ENCODE assay signal across 14 cellular contexts in the genomic region with DNA sequence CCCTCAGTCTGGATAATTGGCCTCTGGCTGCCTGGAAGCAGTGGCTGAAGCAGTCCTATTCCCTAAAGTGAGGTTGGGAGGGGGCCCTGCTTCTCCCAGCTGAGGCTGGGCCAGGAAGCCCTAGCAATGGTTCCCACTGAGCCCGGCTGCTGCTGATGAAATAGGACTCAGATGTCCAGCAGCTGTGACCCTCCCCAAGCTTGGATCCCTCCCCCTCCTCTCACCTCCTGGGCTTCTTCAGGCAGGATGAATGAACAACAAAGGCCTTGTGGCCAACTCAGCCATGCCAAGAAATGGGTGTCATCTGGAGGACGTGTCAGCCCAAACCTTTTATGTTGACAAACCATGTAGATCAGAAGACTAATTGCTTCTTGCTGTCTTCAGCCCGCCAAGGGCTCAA.
"Had no signal": no experiment of that assay in that cellular context is flagged by ENCODE, and none has a peak within 500 bp of the region (broad histone marks: within the 10 kb centered on the region; RNA-seq: fewer than 3 reads in every experiment).

No MANE protein-coding gene starts in this region.

- H3K4me3 ChIP-seq: stomach, thoracic aorta had no signal

- ATAC-seq: naive thymus-derived CD8-positive, alpha-beta T cell had no signal

- H3K36me3 Mint-ChIP-seq: naive thymus-derived CD8-positive, alpha-beta T cell had no signal

- H3K9me3 Mint-ChIP-seq: activated T-helper 1 cell treated with anti-CD3 and anti-CD28 coated beads, Interleukin-12 subunit alpha, Interleukin-12 subunit beta, Interleukin-2, Interleukin-4 antibody, amounts not matched to agents 30 ng/mL and 10 ng/mL and 1 ng/mL, durations not matched to agents 14 hours and 24 hours and 36 hours; naive thymus-derived CD8-positive, alpha-beta T cell had no signal

- DNase-seq: activated CD4-positive, alpha-beta T cell treated with anti-CD3 and anti-CD28 coated beads for 1 hour; activated naive CD4-positive, alpha-beta T cell; aorta; effector CD4-positive, alpha-beta T cell; hippocampal formation; naive thymus-derived CD8-positive, alpha-beta T cell; stimulated activated CD4-positive, alpha-beta T cell treated with anti-CD3 and anti-CD28 coated beads, Interleukin-4, amount 100 ng/mL, for 1 hour; stomach; SW 1271; T-helper 9 cell had no signal

- H3K27me3 ChIP-seq: stomach had no signal

- H3K9me3 ChIP-seq: stomach, thoracic aorta had no signal

- H3K4me3 Mint-ChIP-seq: activated T-helper 1 cell treated with anti-CD3 and anti-CD28 coated beads, Interleukin-12 subunit alpha, Interleukin-12 subunit beta, Interleukin-2, Interleukin-4 antibody, amounts not matched to agents 30 ng/mL and 10 ng/mL and 1 ng/mL, durations not matched to agents 14 hours and 24 hours and 36 hours; naive thymus-derived CD8-positive, alpha-beta T cell had no signal

- H3K27ac Mint-ChIP-seq: activated T-helper 1 cell treated with anti-CD3 and anti-CD28 coated beads, Interleukin-12 subunit alpha, Interleukin-12 subunit beta, Interleukin-2, Interleukin-4 antibody, amounts not matched to agents 30 ng/mL and 10 ng/mL and 1 ng/mL, durations not matched to agents 14 hours and 24 hours and 36 hours had no signal

- FAIRE-seq: colon had no signal

- H3K27ac ChIP-seq: epithelial cell of prostate, stomach, thoracic aorta had no signal

- H3K36me3 ChIP-seq: stomach, thoracic aorta had no signal
